9 cellular contexts compared by ENCODE assay signal in the genomic region with DNA sequence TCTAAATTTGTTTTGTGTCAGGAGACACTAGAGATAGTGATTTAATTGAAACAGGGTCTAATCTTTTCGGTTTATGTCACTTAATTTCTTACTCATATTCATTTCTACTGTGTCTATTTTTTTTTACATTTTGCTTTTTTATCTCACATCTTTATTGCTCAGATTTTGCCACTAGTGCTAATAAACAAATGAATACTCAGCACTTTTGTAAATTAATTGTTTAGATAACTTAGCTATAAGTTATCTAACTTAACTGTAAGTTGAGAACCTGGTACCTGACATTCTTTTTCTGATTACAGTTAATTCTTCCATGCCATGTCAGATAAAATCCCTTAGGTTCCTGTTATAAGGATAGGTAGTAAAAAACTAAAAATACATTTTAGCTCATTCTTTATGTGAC. TPM values are rescaled to one million over a fixed set of nuclear protein-coding genes. Genes with fewer than 3 reads are reported as not detected.
"Had no signal": no experiment of that assay in that cellular context is flagged by ENCODE, and none has a peak within 500 bp of the region (broad histone marks: within the 10 kb centered on the region; RNA-seq: fewer than 3 reads in every experiment).

No MANE protein-coding gene starts in this region.

- ATAC-seq: GM23338 had no signal

- H3K4me2 ChIP-seq: GM23338, KMS-11 had no signal

- DNase-seq: H9, HCEC 1CT, KBM-7 had no signal

- H3K4me3 ChIP-seq: GM23338 had no signal

- H2AFZ ChIP-seq: GM23338 had no signal

- H3K27ac ChIP-seq: KMS-11 had no signal

- H3K9ac ChIP-seq: KMS-11 had no signal

- FAIRE-seq: H1, H54, HTR-8/SVneo had no signal

RNA-seq across cellular contexts. Expression of gene OR5M8, which starts 22.1 kb away (rescaled TPM):
- total RNA-seq: GM23338, H1, H9, HT-29 had no signal
- polyA plus RNA-seq: GM23338, H1 had no signal

RNA-seq across cellular contexts. Expression of gene OR5M11, which starts 29.8 kb away (rescaled TPM):
- total RNA-seq: GM23338, H1, H9, HT-29 had no signal
- polyA plus RNA-seq: GM23338 had no signal

RNA-seq across cellular contexts. Expression of gene OR5M3, which starts 40.1 kb away (rescaled TPM):
- total RNA-seq: GM23338, H1, H9, HT-29 had no signal
- polyA plus RNA-seq: GM23338, H1 had no signal
